Comparison of ENCODE assay signal across 1 cellular context in the genomic region with DNA sequence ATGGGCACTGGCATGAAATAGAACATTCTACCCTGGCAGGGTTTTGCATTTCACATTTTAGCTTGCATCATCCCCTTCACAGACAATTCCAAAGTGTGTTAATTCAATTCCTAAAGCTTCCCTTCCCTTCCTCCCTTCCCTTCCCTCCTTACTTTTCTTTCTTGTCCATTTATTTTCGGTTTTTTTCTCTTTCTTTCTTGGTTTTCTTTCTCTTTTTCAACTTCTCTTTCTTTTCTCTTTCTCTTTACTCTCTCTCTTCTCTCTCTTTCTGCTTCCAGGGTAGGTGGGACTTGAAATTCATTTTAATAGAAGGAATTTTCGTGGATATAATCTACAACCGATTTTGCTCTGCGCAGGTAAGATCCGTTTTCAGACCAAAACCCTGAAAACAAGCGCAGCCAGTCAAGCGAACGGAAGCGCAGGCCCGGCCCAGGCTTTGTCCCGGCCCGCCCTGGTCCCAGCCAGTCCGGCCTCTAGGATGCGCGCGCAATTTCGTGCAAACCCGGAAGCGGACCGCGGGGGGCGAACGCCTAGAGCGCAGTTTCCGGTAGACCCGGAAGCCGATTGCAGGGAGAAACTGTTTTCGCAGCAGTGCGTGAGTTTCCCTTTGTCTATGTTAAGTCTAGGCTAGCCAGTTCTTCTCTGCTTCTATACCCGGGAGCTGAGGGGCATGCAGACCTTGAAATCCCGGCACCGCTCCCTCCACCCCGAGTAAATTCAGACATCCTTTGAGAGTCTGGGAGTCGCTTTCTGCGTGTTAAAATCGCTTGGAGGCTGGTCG.
TF ChIP-seq lines count a peak whose summit lies in the region.

A gene (plus strand): TSS at position 540 of the 781 bp plus-strand sequence. CDS start 4,165 bp downstream, outside the sequence.

TF ChIP-seq in HepG2, 621 proteins besides CTCF, POLR2A, EP300 and RAD21 (continued from another document and continues in another):
- TF ChIP-seq GTF3A (CRISPR knock-in tag; conservative IDR thresholded peaks at IDR 0.05) (no peak), ZNF83 (CRISPR knock-in tag; IDR thresholded peaks at IDR 0.05; ENCODE audit: borderline replicate concordance) (no peak), JUN (CRISPR knock-in tag; IDR thresholded peaks at IDR 0.05) (no peak), ZKSCAN1 (IDR thresholded peaks at IDR 0.05; ENCODE audit: low read length) (no peak), HOXA3 (CRISPR knock-in tag; IDR thresholded peaks at IDR 0.05) (peak; percentile 18; the same call in 1 of the 2 replicates), KDM5A (IDR thresholded peaks at IDR 0.05; ENCODE audit: borderline replicate concordance, low read length) (0 out of 2 replicates have a peak, but pooled peaks have one; percentile 34), EEA1 (CRISPR knock-in tag; IDR thresholded peaks at IDR 0.05; ENCODE audit: borderline replicate concordance) (peak; percentile 47; the same call in 1 of the 2 replicates), SAFB2 (CRISPR knock-in tag; IDR thresholded peaks at IDR 0.05; ENCODE audit: borderline replicate concordance, low read depth) (no peak; the same call in 1 of the 2 replicates), ZNF138 (CRISPR knock-in tag; IDR thresholded peaks at IDR 0.05; ENCODE audit: low read depth) (no peak; the same call in 1 of the 2 replicates), REL (CRISPR knock-in tag; conservative IDR thresholded peaks at IDR 0.05) (no peak), PHF8 (CRISPR knock-in tag; IDR thresholded peaks at IDR 0.05) (peak; percentile 70; the same call in 1 of the 2 replicates), ZNF3 (CRISPR knock-in tag; IDR thresholded peaks at IDR 0.05) (no peak), MTA1 (CRISPR knock-in tag; IDR thresholded peaks at IDR 0.05; ENCODE audit: borderline replicate concordance) (no peak), SALL1 (CRISPR knock-in tag; IDR thresholded peaks at IDR 0.05) (peak; percentile 13; the same call in 1 of the 2 replicates), NKX3-1 (CRISPR knock-in tag; IDR thresholded peaks at IDR 0.05) (0 out of 2 replicates have a peak, but pooled peaks have one; percentile 16), ZFP82 (CRISPR knock-in tag; IDR thresholded peaks at IDR 0.05; ENCODE audit: borderline replicate concordance) (peak; percentile 59; the same call in 1 of the 2 replicates), MIER2 (CRISPR knock-in tag; IDR thresholded peaks at IDR 0.05) (no peak; the same call in 1 of the 2 replicates), ZNF773 (CRISPR knock-in tag; IDR thresholded peaks at IDR 0.05; ENCODE audit: borderline replicate concordance) (no peak), SYNCRIP (IDR thresholded peaks at IDR 0.05; ENCODE audit: insufficient read depth, low read depth, low read length) (no peak), HNRNPH1 (optimal IDR thresholded peaks at IDR 0.05; ENCODE audit: low read depth, low read length) (no peak), ZMYM4 (CRISPR knock-in tag; IDR thresholded peaks at IDR 0.05) (peak; percentile 81), ZNF775 (CRISPR knock-in tag; IDR thresholded peaks at IDR 0.05; ENCODE audit: borderline replicate concordance) (no peak), ZNF234 (CRISPR knock-in tag; conservative IDR thresholded peaks at IDR 0.05) (no peak)
- TF ChIP-seq, protein P1, sequence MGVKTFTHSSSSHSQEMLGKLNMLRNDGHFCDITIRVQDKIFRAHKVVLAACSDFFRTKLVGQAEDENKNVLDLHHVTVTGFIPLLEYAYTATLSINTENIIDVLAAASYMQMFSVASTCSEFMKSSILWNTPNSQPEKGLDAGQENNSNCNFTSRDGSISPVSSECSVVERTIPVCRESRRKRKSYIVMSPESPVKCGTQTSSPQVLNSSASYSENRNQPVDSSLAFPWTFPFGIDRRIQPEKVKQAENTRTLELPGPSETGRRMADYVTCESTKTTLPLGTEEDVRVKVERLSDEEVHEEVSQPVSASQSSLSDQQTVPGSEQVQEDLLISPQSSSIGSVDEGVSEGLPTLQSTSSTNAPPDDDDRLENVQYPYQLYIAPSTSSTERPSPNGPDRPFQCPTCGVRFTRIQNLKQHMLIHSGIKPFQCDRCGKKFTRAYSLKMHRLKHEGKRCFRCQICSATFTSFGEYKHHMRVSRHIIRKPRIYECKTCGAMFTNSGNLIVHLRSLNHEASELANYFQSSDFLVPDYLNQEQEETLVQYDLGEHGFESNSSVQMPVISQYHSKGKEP (CRISPR knock-in tag; IDR thresholded peaks at IDR 0.05): no peak
- TF ChIP-seq, protein P2, sequence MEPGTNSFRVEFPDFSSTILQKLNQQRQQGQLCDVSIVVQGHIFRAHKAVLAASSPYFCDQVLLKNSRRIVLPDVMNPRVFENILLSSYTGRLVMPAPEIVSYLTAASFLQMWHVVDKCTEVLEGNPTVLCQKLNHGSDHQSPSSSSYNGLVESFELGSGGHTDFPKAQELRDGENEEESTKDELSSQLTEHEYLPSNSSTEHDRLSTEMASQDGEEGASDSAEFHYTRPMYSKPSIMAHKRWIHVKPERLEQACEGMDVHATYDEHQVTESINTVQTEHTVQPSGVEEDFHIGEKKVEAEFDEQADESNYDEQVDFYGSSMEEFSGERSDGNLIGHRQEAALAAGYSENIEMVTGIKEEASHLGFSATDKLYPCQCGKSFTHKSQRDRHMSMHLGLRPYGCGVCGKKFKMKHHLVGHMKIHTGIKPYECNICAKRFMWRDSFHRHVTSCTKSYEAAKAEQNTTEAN (CRISPR knock-in tag; conservative IDR thresholded peaks at IDR 0.05): no peak
- TF ChIP-seq, protein P3, sequence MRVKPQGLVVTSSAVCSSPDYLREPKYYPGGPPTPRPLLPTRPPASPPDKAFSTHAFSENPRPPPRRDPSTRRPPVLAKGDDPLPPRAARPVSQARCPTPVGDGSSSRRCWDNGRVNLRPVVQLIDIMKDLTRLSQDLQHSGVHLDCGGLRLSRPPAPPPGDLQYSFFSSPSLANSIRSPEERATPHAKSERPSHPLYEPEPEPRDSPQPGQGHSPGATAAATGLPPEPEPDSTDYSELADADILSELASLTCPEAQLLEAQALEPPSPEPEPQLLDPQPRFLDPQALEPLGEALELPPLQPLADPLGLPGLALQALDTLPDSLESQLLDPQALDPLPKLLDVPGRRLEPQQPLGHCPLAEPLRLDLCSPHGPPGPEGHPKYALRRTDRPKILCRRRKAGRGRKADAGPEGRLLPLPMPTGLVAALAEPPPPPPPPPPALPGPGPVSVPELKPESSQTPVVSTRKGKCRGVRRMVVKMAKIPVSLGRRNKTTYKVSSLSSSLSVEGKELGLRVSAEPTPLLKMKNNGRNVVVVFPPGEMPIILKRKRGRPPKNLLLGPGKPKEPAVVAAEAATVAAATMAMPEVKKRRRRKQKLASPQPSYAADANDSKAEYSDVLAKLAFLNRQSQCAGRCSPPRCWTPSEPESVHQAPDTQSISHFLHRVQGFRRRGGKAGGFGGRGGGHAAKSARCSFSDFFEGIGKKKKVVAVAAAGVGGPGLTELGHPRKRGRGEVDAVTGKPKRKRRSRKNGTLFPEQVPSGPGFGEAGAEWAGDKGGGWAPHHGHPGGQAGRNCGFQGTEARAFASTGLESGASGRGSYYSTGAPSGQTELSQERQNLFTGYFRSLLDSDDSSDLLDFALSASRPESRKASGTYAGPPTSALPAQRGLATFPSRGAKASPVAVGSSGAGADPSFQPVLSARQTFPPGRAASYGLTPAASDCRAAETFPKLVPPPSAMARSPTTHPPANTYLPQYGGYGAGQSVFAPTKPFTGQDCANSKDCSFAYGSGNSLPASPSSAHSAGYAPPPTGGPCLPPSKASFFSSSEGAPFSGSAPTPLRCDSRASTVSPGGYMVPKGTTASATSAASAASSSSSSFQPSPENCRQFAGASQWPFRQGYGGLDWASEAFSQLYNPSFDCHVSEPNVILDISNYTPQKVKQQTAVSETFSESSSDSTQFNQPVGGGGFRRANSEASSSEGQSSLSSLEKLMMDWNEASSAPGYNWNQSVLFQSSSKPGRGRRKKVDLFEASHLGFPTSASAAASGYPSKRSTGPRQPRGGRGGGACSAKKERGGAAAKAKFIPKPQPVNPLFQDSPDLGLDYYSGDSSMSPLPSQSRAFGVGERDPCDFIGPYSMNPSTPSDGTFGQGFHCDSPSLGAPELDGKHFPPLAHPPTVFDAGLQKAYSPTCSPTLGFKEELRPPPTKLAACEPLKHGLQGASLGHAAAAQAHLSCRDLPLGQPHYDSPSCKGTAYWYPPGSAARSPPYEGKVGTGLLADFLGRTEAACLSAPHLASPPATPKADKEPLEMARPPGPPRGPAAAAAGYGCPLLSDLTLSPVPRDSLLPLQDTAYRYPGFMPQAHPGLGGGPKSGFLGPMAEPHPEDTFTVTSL (CRISPR knock-in tag; IDR thresholded peaks at IDR 0.05; ENCODE audit: borderline replicate concordance): no peak; the same call in 1 of the 2 replicates
- TF ChIP-seq, protein P4, sequence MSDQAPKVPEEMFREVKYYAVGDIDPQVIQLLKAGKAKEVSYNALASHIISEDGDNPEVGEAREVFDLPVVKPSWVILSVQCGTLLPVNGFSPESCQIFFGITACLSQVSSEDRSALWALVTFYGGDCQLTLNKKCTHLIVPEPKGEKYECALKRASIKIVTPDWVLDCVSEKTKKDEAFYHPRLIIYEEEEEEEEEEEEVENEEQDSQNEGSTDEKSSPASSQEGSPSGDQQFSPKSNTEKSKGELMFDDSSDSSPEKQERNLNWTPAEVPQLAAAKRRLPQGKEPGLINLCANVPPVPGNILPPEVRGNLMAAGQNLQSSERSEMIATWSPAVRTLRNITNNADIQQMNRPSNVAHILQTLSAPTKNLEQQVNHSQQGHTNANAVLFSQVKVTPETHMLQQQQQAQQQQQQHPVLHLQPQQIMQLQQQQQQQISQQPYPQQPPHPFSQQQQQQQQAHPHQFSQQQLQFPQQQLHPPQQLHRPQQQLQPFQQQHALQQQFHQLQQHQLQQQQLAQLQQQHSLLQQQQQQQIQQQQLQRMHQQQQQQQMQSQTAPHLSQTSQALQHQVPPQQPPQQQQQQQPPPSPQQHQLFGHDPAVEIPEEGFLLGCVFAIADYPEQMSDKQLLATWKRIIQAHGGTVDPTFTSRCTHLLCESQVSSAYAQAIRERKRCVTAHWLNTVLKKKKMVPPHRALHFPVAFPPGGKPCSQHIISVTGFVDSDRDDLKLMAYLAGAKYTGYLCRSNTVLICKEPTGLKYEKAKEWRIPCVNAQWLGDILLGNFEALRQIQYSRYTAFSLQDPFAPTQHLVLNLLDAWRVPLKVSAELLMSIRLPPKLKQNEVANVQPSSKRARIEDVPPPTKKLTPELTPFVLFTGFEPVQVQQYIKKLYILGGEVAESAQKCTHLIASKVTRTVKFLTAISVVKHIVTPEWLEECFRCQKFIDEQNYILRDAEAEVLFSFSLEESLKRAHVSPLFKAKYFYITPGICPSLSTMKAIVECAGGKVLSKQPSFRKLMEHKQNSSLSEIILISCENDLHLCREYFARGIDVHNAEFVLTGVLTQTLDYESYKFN (CRISPR knock-in tag; conservative IDR thresholded peaks at IDR 0.05): 0 out of 2 replicates have a peak, but pooled peaks have one; percentile 13
- TF ChIP-seq, protein P5, sequence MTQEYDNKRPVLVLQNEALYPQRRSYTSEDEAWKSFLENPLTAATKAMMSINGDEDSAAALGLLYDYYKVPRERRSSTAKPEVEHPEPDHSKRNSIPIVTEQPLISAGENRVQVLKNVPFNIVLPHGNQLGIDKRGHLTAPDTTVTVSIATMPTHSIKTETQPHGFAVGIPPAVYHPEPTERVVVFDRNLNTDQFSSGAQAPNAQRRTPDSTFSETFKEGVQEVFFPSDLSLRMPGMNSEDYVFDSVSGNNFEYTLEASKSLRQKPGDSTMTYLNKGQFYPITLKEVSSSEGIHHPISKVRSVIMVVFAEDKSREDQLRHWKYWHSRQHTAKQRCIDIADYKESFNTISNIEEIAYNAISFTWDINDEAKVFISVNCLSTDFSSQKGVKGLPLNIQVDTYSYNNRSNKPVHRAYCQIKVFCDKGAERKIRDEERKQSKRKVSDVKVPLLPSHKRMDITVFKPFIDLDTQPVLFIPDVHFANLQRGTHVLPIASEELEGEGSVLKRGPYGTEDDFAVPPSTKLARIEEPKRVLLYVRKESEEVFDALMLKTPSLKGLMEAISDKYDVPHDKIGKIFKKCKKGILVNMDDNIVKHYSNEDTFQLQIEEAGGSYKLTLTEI (CRISPR knock-in tag; conservative IDR thresholded peaks at IDR 0.05): no peak
- TF ChIP-seq, protein P6, sequence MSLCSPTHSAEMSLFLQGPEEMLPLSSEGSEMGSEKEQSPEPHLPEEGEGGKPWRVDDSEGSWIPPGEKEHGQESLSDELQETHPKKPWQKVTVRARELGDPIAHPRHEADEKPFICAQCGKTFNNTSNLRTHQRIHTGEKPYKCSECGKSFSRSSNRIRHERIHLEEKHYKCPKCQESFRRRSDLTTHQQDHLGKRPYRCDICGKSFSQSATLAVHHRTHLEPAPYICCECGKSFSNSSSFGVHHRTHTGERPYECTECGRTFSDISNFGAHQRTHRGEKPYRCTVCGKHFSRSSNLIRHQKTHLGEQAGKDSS (CRISPR knock-in tag; IDR thresholded peaks at IDR 0.05; ENCODE audit: borderline replicate concordance, low read depth): no peak
